1 cellular context compared by ENCODE assay signal in the genomic region with DNA sequence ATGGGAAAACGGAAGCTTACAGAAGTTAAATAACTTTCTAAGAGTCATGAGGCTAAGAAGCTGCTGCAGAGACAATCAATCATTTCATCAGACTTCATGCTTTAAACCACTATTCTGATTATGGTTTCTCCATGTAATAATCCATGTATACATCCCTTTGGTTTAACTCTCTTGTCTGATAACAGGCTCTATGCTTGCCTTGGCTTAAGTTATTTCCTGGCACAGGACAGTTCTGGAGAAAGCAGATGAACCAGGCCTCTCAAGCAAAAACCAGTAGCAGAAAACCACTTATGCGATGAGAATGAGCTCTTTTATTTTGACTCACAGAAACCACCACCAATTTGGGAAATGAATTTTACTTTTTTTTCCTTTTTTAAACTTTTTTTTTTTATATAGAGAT.
A peak's percentile ranks its signal among the peaks of the same experiment; 100 is the strongest.
TF ChIP-seq lines count a peak whose summit lies in the region.

No MANE protein-coding gene starts in this region.

TF ChIP-seq in HEK293, 187 proteins besides CTCF, POLR2A, EP300 and RAD21 (continued from another document):
- peak; percentile 19; the same call in 1 of the 2 replicates for TF ChIP-seq OSR2 (tag by site-specific recombination; IDR thresholded peaks at IDR 0.05)
- TF ChIP-seq ZNF37A (tag by site-specific recombination; IDR thresholded peaks at IDR 0.05) = no peak
- TF ChIP-seq SP2 (tag by site-specific recombination; IDR thresholded peaks at IDR 0.05) = no peak
- no peak for TF ChIP-seq ZNF600 (tag by site-specific recombination; IDR thresholded peaks at IDR 0.05)
- TF ChIP-seq ZNF76 (tag by site-specific recombination; IDR thresholded peaks at IDR 0.05; ENCODE audit: borderline replicate concordance, low read depth) = no peak
- no peak for TF ChIP-seq ZBTB8A (tag by site-specific recombination; IDR thresholded peaks at IDR 0.05)
- TF ChIP-seq ZNF175 (tag by site-specific recombination; IDR thresholded peaks at IDR 0.05) = no peak
TF ChIP-seq in HEK293: peak in this region for 2.
